1 cellular context compared by ENCODE assay signal in genomic region chr1:206059354-206059915, GRCh38.
TF ChIP-seq lines count a peak whose summit lies in the region.

No MANE protein-coding gene starts in this region.

TF ChIP-seq in GM12878, 131 proteins besides CTCF, POLR2A, EP300 and RAD21:
- no peak for TF ChIP-seq HSF1 (IDR thresholded peaks at IDR 0.05; ENCODE audit: low read depth, low read length)
- no peak for TF ChIP-seq HDGF (IDR thresholded peaks at IDR 0.05)
- no peak for TF ChIP-seq ZNF24 (IDR thresholded peaks at IDR 0.05)
- no peak for TF ChIP-seq ATF3 (IDR thresholded peaks at IDR 0.05; ENCODE audit: borderline replicate concordance, extremely low read depth, low read depth, low read length)
- TF ChIP-seq RELB (IDR thresholded peaks at IDR 0.05; ENCODE audit: low read depth) = no peak
- TF ChIP-seq IRF4 (IDR thresholded peaks at IDR 0.05; ENCODE audit: low read depth, low read length) = no peak
- TF ChIP-seq SUPT20H (IDR thresholded peaks at IDR 0.05; ENCODE audit: borderline replicate concordance, control insufficient read depth, low read depth, low read length) = no peak
- TF ChIP-seq HDAC6 (IDR thresholded peaks at IDR 0.05; ENCODE audit: unreplicated experiment) = no peak
- no peak for TF ChIP-seq CBX3 (IDR thresholded peaks at IDR 0.05; ENCODE audit: borderline replicate concordance, low read depth)
- TF ChIP-seq SIX5 (IDR thresholded peaks at IDR 0.05; ENCODE audit: low read depth, low read length, severe bottlenecking) = no peak
- no peak for TF ChIP-seq ZNF274 (IDR thresholded peaks at IDR 0.05; ENCODE audit: insufficient read depth, insufficient read length)
- no peak for TF ChIP-seq ZNF384 (IDR thresholded peaks at IDR 0.05; ENCODE audit: borderline replicate concordance, low read depth, low read length)
- TF ChIP-seq YY1 (IDR thresholded peaks at IDR 0.05; ENCODE audit: low read depth, low read length) = no peak
- no peak for TF ChIP-seq RELA (IDR thresholded peaks at IDR 0.05; ENCODE audit: borderline replicate concordance, partially characterized antibody)
- TF ChIP-seq ZBTB4 (CRISPR knock-in tag; IDR thresholded peaks at IDR 0.05) = no peak
- TF ChIP-seq SMAD1 (IDR thresholded peaks at IDR 0.05; ENCODE audit: low read depth, partially characterized antibody) = no peak
- no peak for TF ChIP-seq TCF7 (IDR thresholded peaks at IDR 0.05; ENCODE audit: borderline replicate concordance)
- TF ChIP-seq BACH1 (IDR thresholded peaks at IDR 0.05; ENCODE audit: borderline replicate concordance) = no peak
- no peak for TF ChIP-seq PAX5 (IDR thresholded peaks at IDR 0.05; ENCODE audit: borderline replicate concordance, low read depth, low read length)
- TF ChIP-seq SREBF2 (IDR thresholded peaks at IDR 0.05; ENCODE audit: low read length) = no peak
